In genomic region chr3:48151058-48151806, GRCh38 we compare ENCODE assay signal across 8 cellular contexts. TPM values are rescaled to one million over a fixed set of nuclear protein-coding genes. Genes with fewer than 3 reads are reported as not detected.
DNase-seq lines count a peak whose midpoint lies in the region; FAIRE-seq and TF ChIP-seq lines count a peak whose summit lies in the region.

No MANE protein-coding gene starts in this region.

- intact Hi-C loops in left ventricle myocardium inferior (cut with micrococcal nuclease) (loop anchor here (10.0 kb wide), 1 partner anchor 166 kb away; no protein-coding TSS in a partner anchor), uterus (cut with DNase I; ENCODE audit: low total_unique reads) (loop anchor here (10.0 kb wide), 1 partner anchor 316 kb away; no protein-coding TSS in a partner anchor)

- H3K27me3 ChIP-seq in SU-DHL-6 (ENCODE audit: low read length) (no peaks in the 10 kb centered on the region), left ventricle myocardium inferior (ENCODE audit: low read depth) (no peaks in the 10 kb centered on the region), uterus (no peaks in the 10 kb centered on the region)

- H3F3A ChIP-seq in SU-DHL-6 (ENCODE audit: insufficient read depth) = peaks cover 5% of the 10 kb centered on the region; the same call in 1 of the 2 replicates

- no peaks in the 10 kb centered on the region for H3K9me2 ChIP-seq in SU-DHL-6 (replicated peaks; ENCODE audit: insufficient read depth, low read length)

- no peak overlapping the region for H3K4me2 ChIP-seq in SU-DHL-6 (ENCODE audit: low read depth, low read length, poor library complexity, severe bottlenecking)

- H4K20me1 ChIP-seq in SU-DHL-6 (ENCODE audit: low read depth, low read length) = no peaks in the 10 kb centered on the region

- peak; percentile 57 for DNase-seq in GM12892 (ENCODE audit: insufficient read length)
- DNase-seq in NB4 (ENCODE audit: low read depth) = peak; percentile 75
- peak; percentile 71 for DNase-seq in amniotic stem cell (lab: John Stamatoyannopoulos, UW)
- peak; percentile 72 for DNase-seq in left ventricle myocardium inferior
- peak; percentile 51 for DNase-seq in pulmonary artery endothelial cell (ENCODE audit: low read depth, low spot score)
- peak; percentile 54 to 69 for DNase-seq in uterus

- no peak for TF ChIP-seq POLR2A in GM12892 (IDR thresholded peaks at IDR 0.05; ENCODE audit: low read depth, low read length)
- no peak for TF ChIP-seq POLR2A in NB4 (IDR thresholded peaks at IDR 0.05; ENCODE audit: extremely low read depth, insufficient read length)
- TF ChIP-seq POLR2A in uterus (IDR thresholded peaks at IDR 0.05) = no peak

- peaks cover 21% of the 10 kb centered on the region for H3K4me1 ChIP-seq in left ventricle myocardium inferior
- H3K4me1 ChIP-seq in uterus = no peaks in the 10 kb centered on the region

- TF ChIP-seq CTCF in 22Rv1 (IDR thresholded peaks at IDR 0.05) (peak; percentile 91), NB4 (IDR thresholded peaks at IDR 0.05; ENCODE audit: low read depth, low read length) (peak; percentile 82), SU-DHL-6 (IDR thresholded peaks at IDR 0.05; ENCODE audit: insufficient read depth, low read length, poor library complexity, severe bottlenecking) (peak; percentile 49), left ventricle myocardium inferior (IDR thresholded peaks at IDR 0.05; ENCODE audit: borderline replicate concordance) (peak; percentile 93), uterus (IDR thresholded peaks at IDR 0.05) (peak; percentile 52 to 84 (median 68))

- H3K36me3 ChIP-seq in SU-DHL-6 (ENCODE audit: low read length) (no peaks in the 10 kb centered on the region), left ventricle myocardium inferior (no peaks in the 10 kb centered on the region), uterus (no peaks in the 10 kb centered on the region)

- no peak overlapping the region for H2AFZ ChIP-seq in SU-DHL-6 (ENCODE audit: low read depth, low read length, severe bottlenecking)

- H3K9ac ChIP-seq in SU-DHL-6 (ENCODE audit: low read length) = no peak overlapping the region

- H3K27ac ChIP-seq in 22Rv1 = no peak overlapping the region
- no peak overlapping the region for H3K27ac ChIP-seq in SU-DHL-6 (ENCODE audit: low read depth, low read length)
- peak overlapping the region; percentile 78 for H3K27ac ChIP-seq in left ventricle myocardium inferior (replicated peaks)
- peak overlapping the region; percentile 17 to 51 for H3K27ac ChIP-seq in uterus

- H3K79me2 ChIP-seq in SU-DHL-6 (ENCODE audit: insufficient read depth, low read length) = no peaks in the 10 kb centered on the region

- no peaks in the 10 kb centered on the region for H3K9me3 ChIP-seq in SU-DHL-6 (ENCODE audit: insufficient read depth, low read length)
- H3K9me3 ChIP-seq in left ventricle myocardium inferior (replicated peaks) = no peaks in the 10 kb centered on the region
- no peaks in the 10 kb centered on the region for H3K9me3 ChIP-seq in uterus

- H3K4me3 ChIP-seq in NB4 (ENCODE audit: low read depth, low read length) (no peak overlapping the region), SU-DHL-6 (ENCODE audit: insufficient read depth, low read length, poor library complexity, severe bottlenecking) (no peak overlapping the region), left ventricle myocardium inferior (peak overlapping the region; percentile 12), uterus (no peak overlapping the region)

- peak; percentile 76 for FAIRE-seq in GM12892 (lab: Jason Lieb, UNC)

RNA-seq across cellular contexts. Expression of gene CDC25A, which starts 37.0 kb away (rescaled TPM):
- 13.1 TPM for polyA plus RNA-seq in GM12892 (2012; ENCODE audit: missing spikeins)
- total RNA-seq in left ventricle myocardium inferior = 0.52 TPM
- 15.8 and 27.2 TPM in 2 replicates for total RNA-seq in pulmonary artery endothelial cell
- 10 to 100 TPM in 1 of 4 donors, under 1 TPM in 1, not detected in 2; 0.67 to 10.5 TPM for total RNA-seq in uterus

Comparison
In these comparisons a context has a peak if more than half of its experiments do, and no peak if none do; other contexts are left out.
1. H3K27ac ChIP-seq: peak in left ventricle myocardium inferior (single experiment) and uterus (2 of 2); none in 22Rv1 (single experiment) and SU-DHL-6 (single experiment).
2. Peak in every context shown above with its lines, with median percentiles within 50 percentile points of each other: CTCF ChIP-seq and DNase-seq.